In genomic region chr5:180788651-180789410, GRCh38 we compare ENCODE assay signal across 20 cellular contexts. TPM values are rescaled to one million over a fixed set of nuclear protein-coding genes. Genes with fewer than 3 reads are reported as not detected.
"Had no signal": no experiment of that assay in that cellular context is flagged by ENCODE, and none has a peak within 500 bp of the region (broad histone marks: within the 10 kb centered on the region; RNA-seq: fewer than 3 reads in every experiment).

No MANE protein-coding gene starts in this region.

RNA-seq across cellular contexts. Expression of gene OR2Y1, which starts 49.0 kb away (rescaled TPM):
- total RNA-seq: activated CD4-positive, alpha-beta memory T cell treated with anti-CD3 and anti-CD28 coated beads, Interleukin-2, amount 10 ng/mL, durations not matched to agents 7 days and 5 days; activated naive CD8-positive, alpha-beta T cell treated with anti-CD3 and anti-CD28 coated beads for 36 hours; activated T-cell treated with anti-CD3 and anti-CD28 coated beads, Interleukin-2, amount 50 U/mL, for 72 hours; ascending aorta; esophagus squamous epithelium; gastrocnemius medialis; hepatocyte; left ventricle myocardium inferior; lung; mesenteric fat pad; mucosa of descending colon; myocyte; natural killer cell treated with Interleukin-12 subunit alpha and Interleukin-12 subunit beta and Interleukin-15 and Interleukin-18, amount 100 ng/mL, for 72 hours; omental fat pad; progenitor cell of endocrine pancreas; renal cortical epithelial cell; right lobe of liver; skeletal muscle tissue; stomach; upper lobe of right lung had no signal
- polyA plus RNA-seq: hepatocyte, lung, stomach had no signal
